Comparison of ENCODE assay signal across 12 cellular contexts in the genomic region with DNA sequence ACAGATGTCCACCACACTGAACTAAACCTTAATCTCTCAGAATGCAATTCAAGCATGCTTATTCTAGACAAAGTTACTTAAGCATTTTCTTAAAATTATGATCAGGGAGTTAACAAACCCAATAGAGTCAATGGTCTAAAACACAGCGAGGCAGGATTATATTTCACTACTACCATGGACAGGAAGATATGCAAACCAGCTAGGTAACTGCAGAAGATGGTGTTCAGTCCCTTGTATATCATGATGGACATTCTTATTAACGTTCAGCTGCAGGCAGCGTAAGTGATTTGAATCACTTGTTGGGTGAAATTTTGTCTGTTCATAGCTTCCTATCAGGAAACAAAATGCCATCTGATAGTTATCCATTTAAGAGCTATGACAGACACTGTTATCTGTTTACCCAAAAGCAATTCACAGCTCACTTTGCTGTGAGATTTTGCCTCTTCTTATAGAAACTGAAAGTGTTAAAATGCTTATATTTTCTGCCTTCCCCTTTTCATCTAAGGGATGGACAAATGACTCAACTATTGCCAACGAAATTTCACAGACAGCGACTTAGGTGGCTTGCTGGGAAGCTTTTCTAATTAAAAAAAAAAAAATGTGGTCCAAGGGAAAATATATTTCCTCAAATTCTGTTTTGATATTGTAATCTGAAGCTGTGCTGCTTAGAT.
DNase-seq lines count a peak whose midpoint lies in the region; ATAC-seq and TF ChIP-seq lines count a peak whose summit lies in the region.
"Had no signal": no experiment of that assay in that cellular context is flagged by ENCODE, and none has a peak within 500 bp of the region (broad histone marks: within the 10 kb centered on the region; RNA-seq: fewer than 3 reads in every experiment).

No MANE protein-coding gene starts in this region.

- H3K4me3 ChIP-seq in GM12865 (ENCODE audit: low read depth, low read length) (no peak overlapping the region), upper lobe of left lung (no peak overlapping the region)

- TF ChIP-seq CTCF in GM12865 (IDR thresholded peaks at IDR 0.05; ENCODE audit: insufficient read depth, low read depth, low read length, missing control alignments) (no peak), upper lobe of left lung (IDR thresholded peaks at IDR 0.05) (no peak)

- no peaks in the 10 kb centered on the region for H3K27me3 ChIP-seq in upper lobe of left lung

- WGBS in upper lobe of left lung, 2 donors: 57 to 60% methylated on average over 5 of the region's 5 CpGs

- no peak for TF ChIP-seq EP300 in upper lobe of left lung (IDR thresholded peaks at IDR 0.05)

- no peak overlapping the region for H3K27ac ChIP-seq in upper lobe of left lung

- no peaks in the 10 kb centered on the region for H3K9me3 ChIP-seq in upper lobe of left lung

- TF ChIP-seq POLR2A in upper lobe of left lung (IDR thresholded peaks at IDR 0.05): no peak

- H3K4me1 ChIP-seq in upper lobe of left lung: no peaks in the 10 kb centered on the region

- DNase-seq in GM12865 (ENCODE audit: low read depth): peak; percentile 54
- no peak for DNase-seq in upper lobe of left lung
- DNase-seq in NCI-H748 (lab: John Stamatoyannopoulos, UW; ENCODE audit: unreplicated experiment): no peak
- no peak for DNase-seq in NCI-H774 (lab: John Stamatoyannopoulos, UW)
- no peak for DNase-seq in NCI-H2171 (lab: John Stamatoyannopoulos, UW)
- DNase-seq: activated CD4-positive, alpha-beta T cell treated with anti-CD3 and anti-CD28 coated beads for 48 hours; activated naive CD8-positive, alpha-beta T cell treated with anti-CD3 and anti-CD28 coated beads, Interleukin-2, amount 10 ng/mL, durations not matched to agents 7 days and 5 days; glutamatergic neuron; NCI-H146 had no signal

- H3K36me3 ChIP-seq in upper lobe of left lung: no peaks in the 10 kb centered on the region

- ATAC-seq in GM19438 (IDR thresholded peaks at IDR 0.05; ENCODE audit: low read depth, unreplicated experiment) (peak; percentile 94), HG02884 (IDR thresholded peaks at IDR 0.05; ENCODE audit: unreplicated experiment) (peak; percentile 92), HG03565 (IDR thresholded peaks at IDR 0.05; ENCODE audit: unreplicated experiment) (peak; percentile 91), upper lobe of left lung (ENCODE audit: low FRiP score in 2 of 2) (no peak)

Comparison
In these comparisons a context has a peak if more than half of its experiments do, and no peak if none do; other contexts are left out.
1. ATAC-seq: peak in GM19438 (single experiment), HG02884 (single experiment) and HG03565 (single experiment); none in upper lobe of left lung (0 of 2).